13 cellular contexts compared by ENCODE assay signal in the genomic region with DNA sequence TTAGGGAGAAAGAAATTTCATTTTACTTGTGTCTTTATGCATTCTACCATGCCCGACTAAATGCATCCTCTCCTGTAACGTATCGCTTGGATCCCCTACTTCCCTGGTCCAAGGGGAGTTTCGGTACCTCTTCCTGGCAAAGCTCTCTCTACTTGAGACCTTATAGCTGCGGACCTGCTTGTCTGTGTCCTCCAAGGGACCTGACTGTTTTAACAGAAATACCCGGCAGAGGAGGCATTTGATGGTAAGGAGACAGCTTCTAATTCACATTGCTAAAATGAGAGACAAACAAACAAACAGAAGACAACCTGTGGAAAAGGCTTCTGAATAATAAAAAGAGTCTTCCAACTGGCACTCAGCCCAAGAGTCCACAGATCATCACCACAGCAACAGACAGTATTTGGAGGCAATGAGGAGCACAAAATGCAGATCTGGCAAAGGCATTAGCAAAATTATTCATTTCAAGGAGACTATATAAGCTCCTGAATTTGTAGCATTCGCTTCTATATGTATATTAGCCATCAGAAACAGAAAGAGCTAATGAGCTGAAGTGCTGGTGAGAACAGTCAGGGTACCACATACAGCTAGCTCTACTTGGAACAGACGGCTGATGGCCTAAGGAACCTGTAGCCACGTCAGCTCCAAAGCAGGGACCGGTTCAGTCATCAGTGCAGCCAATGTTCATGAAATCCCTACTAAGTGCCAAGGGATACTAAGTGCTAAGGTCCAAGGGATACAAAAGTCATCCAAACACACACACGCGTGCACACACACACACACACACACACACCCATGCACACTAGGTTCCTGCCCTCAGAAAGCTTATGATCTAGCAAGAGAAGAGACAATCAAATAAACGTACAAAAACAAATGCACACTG. TPM values are rescaled to one million over a fixed set of nuclear protein-coding genes. Genes with fewer than 3 reads are reported as not detected.
DNase-seq lines count a peak whose midpoint lies in the region; ATAC-seq and TF ChIP-seq lines count a peak whose summit lies in the region.
"Had no signal": no experiment of that assay in that cellular context is flagged by ENCODE, and none has a peak within 500 bp of the region (broad histone marks: within the 10 kb centered on the region; RNA-seq: fewer than 3 reads in every experiment).

No MANE protein-coding gene starts in this region.

- H3K4me3 ChIP-seq in choroid plexus epithelial cell (ENCODE audit: low read depth, low read length) (no peak overlapping the region), subcutaneous abdominal adipose tissue (ENCODE audit: low read depth in 1 of 5, low read length in 5 of 5) (peak overlapping the region in 4 of 5 donors; percentile 24 to 52 (median 39))
- H3K4me3 ChIP-seq: SJSA1 had no signal

- H3K4me1 ChIP-seq in subcutaneous abdominal adipose tissue (ENCODE audit: control insufficient read depth in 5 of 5, insufficient read depth in 5 of 5, low read length in 5 of 5), result peaks cover 2 to 33% (median 30%) of the 10 kb centered on the region in 5 donors
- H3K4me1 ChIP-seq: foreskin keratinocyte, SJSA1 had no signal

- no peak for TF ChIP-seq CTCF in choroid plexus epithelial cell (conservative IDR thresholded peaks at IDR 0.05; ENCODE audit: low read depth, low read length)
- no peak for TF ChIP-seq CTCF in GM10248 (IDR thresholded peaks at IDR 0.05; ENCODE audit: control extremely low read depth, extremely low read depth, low read depth, missing control alignments)

- intact Hi-C loops in left colon (cut with DNase I, micrococcal nuclease), result no loop called here

- DNase-seq in OCI-M1 (lab: John Stamatoyannopoulos, UW), result peak; percentile 64
- DNase-seq in choroid plexus epithelial cell (ENCODE audit: low read depth), result peak; percentile 61
- DNase-seq in left colon, result peak in 1 of 2 donors; percentile 51
- no peak for DNase-seq in NK-92 treated with Interleukin-12 subunit alpha and Interleukin-12 subunit beta, amount 100 ng/mL, for 24 hours (lab: John Stamatoyannopoulos, UW)
- no peak for DNase-seq in T-helper 9 cell
- DNase-seq in GM10248 (ENCODE audit: extremely low spot score), result no peak
- no peak for DNase-seq in DMS153 (lab: John Stamatoyannopoulos, UW)
- DNase-seq: activated CD8-positive, alpha-beta T cell treated with anti-CD3 and anti-CD28 coated beads, Interleukin-2, amount 10 ng/mL, durations not matched to agents 7 days and 5 days; foreskin keratinocyte; mesendoderm; NCI-H2227 treated with DMSO at 0.1 percent for 48 hours had no signal

- H3K27ac ChIP-seq in subcutaneous abdominal adipose tissue (ENCODE audit: low read depth, low read length), result peak overlapping the region; percentile 84
- H3K27ac ChIP-seq: foreskin keratinocyte, SJSA1 had no signal

- H3K27me3 ChIP-seq in subcutaneous abdominal adipose tissue (ENCODE audit: control insufficient read depth in 5 of 5, insufficient read depth in 4 of 5, low read length in 5 of 5), result no peaks in the 10 kb centered on the region
- H3K27me3 ChIP-seq: foreskin keratinocyte, SJSA1 had no signal

- POLR2A ChIA-PET in GM10248 (lab: Yijun Ruan, JAX), result interaction anchor here (0.5 to 2.2 kb wide), 2 partner anchors 31 to 54 kb away, joined by 5 to 6 read pairs; partner anchors contain the start of gene MAP3K5

- peak; percentile 90 for ATAC-seq in left colon
- ATAC-seq: activated CD8-positive, alpha-beta T cell treated with anti-CD3 and anti-CD28 coated beads, Interleukin-2, amount 10 ng/mL, durations not matched to agents 7 days and 5 days; foreskin keratinocyte had no signal

- no peaks in the 10 kb centered on the region for H3K9me3 ChIP-seq in subcutaneous abdominal adipose tissue (ENCODE audit: control insufficient read depth in 5 of 5, low read length in 5 of 5)
- H3K9me3 ChIP-seq: SJSA1 had no signal

- peak overlapping the region in 3 of 5 donors; percentile 11 to 61 (median 38) for H3K9ac ChIP-seq in subcutaneous abdominal adipose tissue (ENCODE audit: low read length in 5 of 5)

- no peaks in the 10 kb centered on the region for H3K36me3 ChIP-seq in subcutaneous abdominal adipose tissue (ENCODE audit: control insufficient read depth in 5 of 5, insufficient read depth in 5 of 5, low read length in 5 of 5)
- H3K36me3 ChIP-seq: SJSA1 had no signal

- CTCF ChIA-PET in GM10248 (lab: Yijun Ruan, JAX), result interaction anchor here (0.6 to 5.9 kb wide), 12 partner anchors 9 to 94 kb away, joined by 3 to 28 read pairs (median 4); partner anchors contain the start of gene MAP3K5

RNA-seq across cellular contexts. Expression of gene MAP3K5, which starts 53.9 kb away (rescaled TPM):
- total RNA-seq in left colon, result 10 to 100 TPM; 17.5 to 18.9 TPM

Comparison
In these comparisons a context has a peak if more than half of its experiments do, and no peak if none do; other contexts are left out.
1. DNase-seq: peak in OCI-M1 (single experiment) and choroid plexus epithelial cell (single experiment); none in NK-92 treated with Interleukin-12 subunit alpha and Interleukin-12 subunit beta, amount 100 ng/mL, for 24 hours (single experiment), T-helper 9 cell (single experiment), GM10248 (single experiment) and DMS153 (single experiment).